Comparison of ENCODE assay signal across 8 cellular contexts in genomic region chr11:118690553-118691304, GRCh38. TPM values are rescaled to one million over a fixed set of nuclear protein-coding genes. Genes with fewer than 3 reads are reported as not detected.
A peak's percentile ranks its signal among the peaks of the same experiment; 100 is the strongest.
DNase-seq lines count a peak whose midpoint lies in the region; ATAC-seq and TF ChIP-seq lines count a peak whose summit lies in the region.

No MANE protein-coding gene starts in this region.

- intact Hi-C loops in CD4-positive, alpha-beta memory T cell (cut with micrococcal nuclease) = loop anchor here (1.0 to 5.0 kb wide), 6 partner anchors 9 to 266 kb away; partner anchors contain the start of gene UPK2
- intact Hi-C loops in OCI-LY7 (cut with micrococcal nuclease; ENCODE audit: unreplicated experiment) = loop anchor here (1.0 to 5.0 kb wide), 6 partner anchors 82 to 266 kb away; partner anchors contain the start of genes DDX6 and UPK2

- TF ChIP-seq CTCF in OCI-LY7 (conservative IDR thresholded peaks at IDR 0.05; ENCODE audit: low read length) (no peak), progenitor cell of endocrine pancreas (IDR thresholded peaks at IDR 0.05; ENCODE audit: unreplicated experiment) (no peak)

- no peaks in the 10 kb centered on the region for H3K36me3 ChIP-seq in CD4-positive, alpha-beta memory T cell (ENCODE audit: insufficient read depth, low read length)
- no peaks in the 10 kb centered on the region for H3K36me3 ChIP-seq in OCI-LY7 (ENCODE audit: insufficient read depth, low read length)

- no peaks in the 10 kb centered on the region for H3K9me2 ChIP-seq in OCI-LY7 (ENCODE audit: insufficient read depth, low read length)

- no peaks in the 10 kb centered on the region for H3K36me3 Mint-ChIP-seq in CD4-positive, alpha-beta memory T cell
- H3K36me3 Mint-ChIP-seq in progenitor cell of endocrine pancreas (ENCODE audit: insufficient read depth) = no peaks in the 10 kb centered on the region

- H3K4me3 ChIP-seq in CD4-positive, alpha-beta memory T cell (ENCODE audit: low read length in 2 of 2) = peak overlapping the region in 1 of 2 donors; percentile 75
- H3K4me3 ChIP-seq in OCI-LY7 (ENCODE audit: low read depth, low read length, poor library complexity, severe bottlenecking) = no peak overlapping the region

- no TSS peak for BruUV-seq in OCI-LY7 (replicated peaks; lab: Mats Ljungman, UMichigan)

- H2AFZ ChIP-seq in OCI-LY7 (ENCODE audit: low read length) = peak overlapping the region; percentile 66; the same call in 1 of the 2 replicates

- H3K27ac ChIP-seq in CD4-positive, alpha-beta memory T cell (ENCODE audit: low read depth, low read length) = peak overlapping the region; percentile 59
- H3K27ac ChIP-seq in OCI-LY7 (ENCODE audit: low read depth, low read length, poor library complexity, severe bottlenecking) = no peak overlapping the region
- peak overlapping the region; percentile 69 for H3K27ac ChIP-seq in epithelial cell of prostate

- no peak overlapping the region; the same call in 1 of the 2 replicates for H3K4me2 ChIP-seq in OCI-LY7 (ENCODE audit: low read length)

- peak overlapping the region; percentile 54 to 92 (median 82) for H3K27ac Mint-ChIP-seq in CD4-positive, alpha-beta memory T cell
- H3K27ac Mint-ChIP-seq in progenitor cell of endocrine pancreas = peak overlapping the region; percentile 56

- H3K9me3 ChIP-seq in CD4-positive, alpha-beta memory T cell (ENCODE audit: control insufficient read depth in 1 of 2, low read length in 2 of 2) = no peaks in the 10 kb centered on the region
- H3K9me3 ChIP-seq in OCI-LY7 (ENCODE audit: low read length) = no peaks in the 10 kb centered on the region

- POLR2A ChIA-PET in CD4-positive, alpha-beta memory T cell (lab: Charles Lee; ENCODE audit: partially characterized antibody) = interaction anchor here (1.0 to 8.7 kb wide), 15 partner anchors 9 to 328 kb away, joined by 3 to 99 read pairs (median 5); partner anchors contain the start of genes DDX6, RPS25 and TRAPPC4
- POLR2A ChIA-PET in OCI-LY7 (lab: Charles Lee) = no interaction called here

- H3K27me3 ChIP-seq in CD4-positive, alpha-beta memory T cell (ENCODE audit: insufficient read depth, low read length) = no peaks in the 10 kb centered on the region

- peaks cover 58% of the 10 kb centered on the region for H3K4me1 ChIP-seq in CD4-positive, alpha-beta memory T cell (ENCODE audit: insufficient read depth, low read length)
- H3K4me1 ChIP-seq in OCI-LY7 (ENCODE audit: insufficient read depth, low read length, poor library complexity, severe bottlenecking) = peaks cover 9% of the 10 kb centered on the region

- H3K79me2 ChIP-seq in OCI-LY7 (ENCODE audit: insufficient read depth, low read depth, low read length) = no peaks in the 10 kb centered on the region

- CTCF ChIA-PET in CD4-positive, alpha-beta memory T cell (lab: Charles Lee; ENCODE audit: partially characterized antibody) = interaction anchor here (0.6 to 12.6 kb wide), 26 partner anchors 9 to 266 kb away, joined by 3 to 149 read pairs (median 9); partner anchors contain the start of genes CXCR5, DDX6 and UPK2
- CTCF ChIA-PET in OCI-LY7 (lab: Charles Lee; ENCODE audit: unreplicated experiment) = no interaction called here

- no peak for ATAC-seq in GM19035 (IDR thresholded peaks at IDR 0.05; ENCODE audit: unreplicated experiment)

- DNase-seq in CD4-positive, alpha-beta memory T cell = no peak
- DNase-seq in OCI-LY7 (ENCODE audit: low spot score) (no peak), epithelial cell of prostate (ENCODE audit: low read depth, low spot score) (no peak), progenitor cell of endocrine pancreas (ENCODE audit: low spot score, unreplicated experiment) (no peak), HCEC 1CT (no peak), HuH-7 (ENCODE audit: low spot score) (no peak), anterior cingulate cortex (lab: John Stamatoyannopoulos, UW) (no peak)

- H3K9me3 Mint-ChIP-seq in CD4-positive, alpha-beta memory T cell = peaks cover 0 to 2% (median 0%) of the 10 kb centered on the region in 8 donors
- H3K9me3 Mint-ChIP-seq in progenitor cell of endocrine pancreas (ENCODE audit: low read depth) = peaks cover 3% of the 10 kb centered on the region

- H3K4me3 Mint-ChIP-seq in CD4-positive, alpha-beta memory T cell = peak overlapping the region in 7 of 8 donors; percentile 40 to 83 (median 76)
- H3K4me3 Mint-ChIP-seq in progenitor cell of endocrine pancreas (ENCODE audit: low read depth) = no peak overlapping the region

- no peaks in the 10 kb centered on the region for H4K20me1 ChIP-seq in OCI-LY7 (ENCODE audit: insufficient read depth, low read length)

- no peaks in the 10 kb centered on the region for H3K27me3 Mint-ChIP-seq in CD4-positive, alpha-beta memory T cell
- H3K27me3 Mint-ChIP-seq in progenitor cell of endocrine pancreas = no peaks in the 10 kb centered on the region

- peaks cover 39 to 74% (median 55%) of the 10 kb centered on the region in 4 donors for H3K4me1 Mint-ChIP-seq in CD4-positive, alpha-beta memory T cell
- H3K4me1 Mint-ChIP-seq in progenitor cell of endocrine pancreas (ENCODE audit: low read depth) = peaks cover 13% of the 10 kb centered on the region

RNA-seq across cellular contexts. Expression of gene TREH, which starts 11.3 kb away (rescaled TPM):
- total RNA-seq in CD4-positive, alpha-beta memory T cell = not detected
- polyA plus RNA-seq in CD4-positive, alpha-beta memory T cell = not detected
- total RNA-seq in OCI-LY7 (2014; rRNA removed; shearing (Covaris generic)) = not detected in 2 replicates
- total RNA-seq in OCI-LY7 (2022) (not detected in 2 replicates), progenitor cell of endocrine pancreas (not detected in 2 replicates)
